Comparison of ENCODE assay signal across 9 cellular contexts in genomic region chr4:118279328-118279727, GRCh38.
DNase-seq lines count a peak whose midpoint lies in the region; ATAC-seq and TF ChIP-seq lines count a peak whose summit lies in the region.
"Had no signal": no experiment of that assay in that cellular context is flagged by ENCODE, and none has a peak within 500 bp of the region (broad histone marks: within the 10 kb centered on the region; RNA-seq: fewer than 3 reads in every experiment).

No MANE protein-coding gene starts in this region.

- H3K27ac ChIP-seq in right lobe of liver (peak overlapping the region; percentile 94 to 96 (median 96)), tibial nerve (peak overlapping the region; percentile 83 to 96 (median 92))

- H3K9me3 Mint-ChIP-seq in activated T-cell treated with anti-CD3 and anti-CD28 coated beads, Interleukin-2, amount 50 U/mL, for 4 hours: no peaks in the 10 kb centered on the region

- peak overlapping the region; percentile 85 for H3K4me3 Mint-ChIP-seq in activated T-cell treated with anti-CD3 and anti-CD28 coated beads, Interleukin-2, amount 50 U/mL, for 4 hours

- in situ Hi-C loops in astrocyte of the cerebellum (cut with HindIII; ENCODE audit: low sequenced_read_pairs): no loop called here

- TF ChIP-seq CTCF in astrocyte of the cerebellum (IDR thresholded peaks at IDR 0.05; ENCODE audit: low read depth, low read length, missing control alignments) (no peak), right lobe of liver (IDR thresholded peaks at IDR 0.05) (no peak), tibial nerve (IDR thresholded peaks at IDR 0.05) (no peak)

- ATAC-seq in activated T-cell treated with anti-CD3 and anti-CD28 coated beads, Interleukin-2, amount 50 U/mL, for 4 hours: no peak
- no peak for ATAC-seq in right lobe of liver
- no peak for ATAC-seq in HG03378 (IDR thresholded peaks at IDR 0.05; ENCODE audit: unreplicated experiment)

- H3K4me3 ChIP-seq in astrocyte of the cerebellum (ENCODE audit: low read depth, low read length) (peak overlapping the region; percentile 77), right lobe of liver (peak overlapping the region; percentile 75 to 81 (median 75)), tibial nerve (peak overlapping the region; percentile 61 to 86 (median 74))

- intact Hi-C loops in right lobe of liver (cut with DNase I): no loop called here

- peaks cover 40% of the 10 kb centered on the region for H3K4me1 Mint-ChIP-seq in activated T-cell treated with anti-CD3 and anti-CD28 coated beads, Interleukin-2, amount 50 U/mL, for 4 hours (ENCODE audit: low read depth)

- TF ChIP-seq EP300 in tibial nerve (IDR thresholded peaks at IDR 0.05): no peak

- WGBS in right lobe of liver (ENCODE audit: insufficient coverage, low coverage, low lambda C conversion rate, missing lambda C conversion rate): 1% methylated on average over 13 of the region's 13 CpGs
- 6 to 10% methylated on average over 13 of the region's 13 CpGs for WGBS in tibial nerve, 2 donors

- H3K36me3 Mint-ChIP-seq in activated T-cell treated with anti-CD3 and anti-CD28 coated beads, Interleukin-2, amount 50 U/mL, for 4 hours (ENCODE audit: insufficient read depth): peaks cover 40% of the 10 kb centered on the region

- no peak for TF ChIP-seq POLR2A in right lobe of liver (IDR thresholded peaks at IDR 0.05)
- no peak for TF ChIP-seq POLR2A in tibial nerve (IDR thresholded peaks at IDR 0.05)

- DNase-seq in activated T-cell treated with anti-CD3 and anti-CD28 coated beads, Interleukin-2, amount 50 U/mL, for 4 hours: no peak
- no peak for DNase-seq in activated T-cell treated with anti-CD3 and anti-CD28 coated beads, Interleukin-2, amount 50 U/mL, for 1 hour
- DNase-seq in astrocyte of the cerebellum (ENCODE audit: low read depth) (no peak), right lobe of liver (no peak), tibial nerve (ENCODE audit: low spot score in 2 of 2) (no peak), anterior cingulate cortex (lab: John Stamatoyannopoulos, UW) (no peak), NCI-H524 treated with DMSO at 0.1 percent for 48 hours (lab: John Stamatoyannopoulos, UW) (no peak)
- DNase-seq: DMS153 had no signal

- no peaks in the 10 kb centered on the region for H3K27me3 Mint-ChIP-seq in activated T-cell treated with anti-CD3 and anti-CD28 coated beads, Interleukin-2, amount 50 U/mL, for 4 hours (ENCODE audit: low read depth)

- peaks cover 0 to 14% (median 4%) of the 10 kb centered on the region in 4 donors for H3K36me3 ChIP-seq in right lobe of liver
- H3K36me3 ChIP-seq in tibial nerve: peaks cover 0 to 7% (median 0%) of the 10 kb centered on the region in 3 donors

- H3K9me3 ChIP-seq in right lobe of liver (no peaks in the 10 kb centered on the region), tibial nerve (no peaks in the 10 kb centered on the region)

- H3K27me3 ChIP-seq in right lobe of liver (no peaks in the 10 kb centered on the region), tibial nerve (no peaks in the 10 kb centered on the region)

- H3K4me1 ChIP-seq in right lobe of liver (peaks cover 0 to 46% (median 11%) of the 10 kb centered on the region in 4 donors), tibial nerve (peaks cover 0 to 31% (median 12%) of the 10 kb centered on the region in 4 donors)
